9 cellular contexts compared by ENCODE assay signal in genomic region chr4:76850010-76850441, GRCh38.
A peak's percentile ranks its signal among the peaks of the same experiment; 100 is the strongest.
DNase-seq lines count a peak whose midpoint lies in the region; ATAC-seq and TF ChIP-seq lines count a peak whose summit lies in the region.
"Had no signal": no experiment of that assay in that cellular context is flagged by ENCODE, and none has a peak within 500 bp of the region (broad histone marks: within the 10 kb centered on the region; RNA-seq: fewer than 3 reads in every experiment).

No MANE protein-coding gene starts in this region.

- no peak overlapping the region for H3K4me3 ChIP-seq in astrocyte of the cerebellum (ENCODE audit: low read depth, low read length)

- no peak for TF ChIP-seq CTCF in astrocyte of the cerebellum (IDR thresholded peaks at IDR 0.05; ENCODE audit: low read depth, low read length, missing control alignments)

- ATAC-seq in GM21576 (IDR thresholded peaks at IDR 0.05; ENCODE audit: unreplicated experiment): no peak

- DNase-seq in AG08395 (ENCODE audit: low spot score) (peak; percentile 55), HS-27A (ENCODE audit: low read depth) (peak; percentile 73), astrocyte of the cerebellum (ENCODE audit: low read depth) (peak; percentile 96), kidney glomerular epithelial cell (lab: John Stamatoyannopoulos, UW) (peak; percentile 80), inferior parietal cortex (ENCODE audit: extremely low spot score) (no peak), putamen (ENCODE audit: low spot score) (no peak), NCI-H1417 (lab: John Stamatoyannopoulos, UW) (no peak)
- DNase-seq: cortex of kidney had no signal

- in situ Hi-C loops in astrocyte of the cerebellum (cut with HindIII; ENCODE audit: low sequenced_read_pairs): loop anchor here (5.0 kb wide), 1 partner anchor 42 kb away; no protein-coding TSS in a partner anchor

Comparison
In these comparisons a context has a peak if more than half of its experiments do, and no peak if none do; other contexts are left out.
1. DNase-seq: peak in AG08395 (single experiment), HS-27A (single experiment), astrocyte of the cerebellum (single experiment) and kidney glomerular epithelial cell (single experiment); none in inferior parietal cortex (single experiment), putamen (single experiment) and NCI-H1417 (0 of 3).